In the genomic region with DNA sequence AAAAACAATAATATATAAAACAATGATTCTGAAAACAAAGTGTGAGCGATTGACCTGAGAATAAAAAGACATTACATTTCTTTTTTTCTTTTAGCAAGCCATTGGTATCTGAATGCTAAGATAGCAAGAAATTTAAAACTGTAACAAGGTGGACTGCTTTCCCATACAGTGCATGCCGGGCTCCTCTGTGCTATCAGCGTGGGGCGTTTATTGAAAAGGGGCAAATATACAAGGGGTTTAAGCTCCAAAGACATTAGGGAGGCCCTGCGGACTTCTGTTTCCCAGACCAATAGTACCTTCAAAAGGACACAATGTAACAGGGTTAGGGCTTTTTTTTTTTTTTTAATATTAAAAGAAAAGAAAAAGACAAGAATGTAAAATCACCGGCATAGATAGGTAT, we compare ENCODE assay signal across 1 cellular context.
TF ChIP-seq lines count a peak whose summit lies in the region.

No MANE protein-coding gene starts in this region.

TF ChIP-seq in neural cell, 6 proteins besides CTCF, POLR2A, EP300 and RAD21 (continued from another document):
- TF ChIP-seq, protein P1, sequence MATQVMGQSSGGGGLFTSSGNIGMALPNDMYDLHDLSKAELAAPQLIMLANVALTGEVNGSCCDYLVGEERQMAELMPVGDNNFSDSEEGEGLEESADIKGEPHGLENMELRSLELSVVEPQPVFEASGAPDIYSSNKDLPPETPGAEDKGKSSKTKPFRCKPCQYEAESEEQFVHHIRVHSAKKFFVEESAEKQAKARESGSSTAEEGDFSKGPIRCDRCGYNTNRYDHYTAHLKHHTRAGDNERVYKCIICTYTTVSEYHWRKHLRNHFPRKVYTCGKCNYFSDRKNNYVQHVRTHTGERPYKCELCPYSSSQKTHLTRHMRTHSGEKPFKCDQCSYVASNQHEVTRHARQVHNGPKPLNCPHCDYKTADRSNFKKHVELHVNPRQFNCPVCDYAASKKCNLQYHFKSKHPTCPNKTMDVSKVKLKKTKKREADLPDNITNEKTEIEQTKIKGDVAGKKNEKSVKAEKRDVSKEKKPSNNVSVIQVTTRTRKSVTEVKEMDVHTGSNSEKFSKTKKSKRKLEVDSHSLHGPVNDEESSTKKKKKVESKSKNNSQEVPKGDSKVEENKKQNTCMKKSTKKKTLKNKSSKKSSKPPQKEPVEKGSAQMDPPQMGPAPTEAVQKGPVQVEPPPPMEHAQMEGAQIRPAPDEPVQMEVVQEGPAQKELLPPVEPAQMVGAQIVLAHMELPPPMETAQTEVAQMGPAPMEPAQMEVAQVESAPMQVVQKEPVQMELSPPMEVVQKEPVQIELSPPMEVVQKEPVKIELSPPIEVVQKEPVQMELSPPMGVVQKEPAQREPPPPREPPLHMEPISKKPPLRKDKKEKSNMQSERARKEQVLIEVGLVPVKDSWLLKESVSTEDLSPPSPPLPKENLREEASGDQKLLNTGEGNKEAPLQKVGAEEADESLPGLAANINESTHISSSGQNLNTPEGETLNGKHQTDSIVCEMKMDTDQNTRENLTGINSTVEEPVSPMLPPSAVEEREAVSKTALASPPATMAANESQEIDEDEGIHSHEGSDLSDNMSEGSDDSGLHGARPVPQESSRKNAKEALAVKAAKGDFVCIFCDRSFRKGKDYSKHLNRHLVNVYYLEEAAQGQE (IDR thresholded peaks at IDR 0.05; ENCODE audit: borderline replicate concordance) = no peak
TF ChIP-seq in neural cell: peak in this region for 0.
